11 cellular contexts compared by ENCODE assay signal in the genomic region with DNA sequence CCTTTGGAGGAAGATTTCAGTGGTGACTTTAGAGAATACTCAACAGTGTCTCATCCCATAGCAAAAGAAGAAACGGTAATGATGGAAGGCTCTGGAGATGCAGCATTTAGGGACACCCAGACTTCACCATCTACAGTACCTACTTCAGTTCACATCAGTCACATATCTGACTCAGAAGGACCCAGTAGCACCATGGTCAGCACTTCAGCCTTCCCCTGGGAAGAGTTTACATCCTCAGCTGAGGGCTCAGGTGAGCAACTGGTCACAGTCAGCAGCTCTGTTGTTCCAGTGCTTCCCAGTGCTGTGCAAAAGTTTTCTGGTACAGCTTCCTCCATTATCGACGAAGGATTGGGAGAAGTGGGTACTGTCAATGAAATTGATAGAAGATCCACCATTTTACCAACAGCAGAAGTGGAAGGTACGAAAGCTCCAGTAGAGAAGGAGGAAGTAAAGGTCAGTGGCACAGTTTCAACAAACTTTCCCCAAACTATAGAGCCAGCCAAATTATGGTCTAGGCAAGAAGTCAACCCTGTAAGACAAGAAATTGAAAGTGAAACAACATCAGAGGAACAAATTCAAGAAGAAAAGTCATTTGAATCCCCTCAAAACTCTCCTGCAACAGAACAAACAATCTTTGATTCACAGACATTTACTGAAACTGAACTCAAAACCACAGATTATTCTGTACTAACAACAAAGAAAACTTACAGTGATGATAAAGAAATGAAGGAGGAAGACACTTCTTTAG.
DNase-seq lines count a peak whose midpoint lies in the region; ATAC-seq and TF ChIP-seq lines count a peak whose summit lies in the region.
"Had no signal": no experiment of that assay in that cellular context is flagged by ENCODE, and none has a peak within 500 bp of the region (broad histone marks: within the 10 kb centered on the region; RNA-seq: fewer than 3 reads in every experiment).

No MANE protein-coding gene starts in this region.

- no peaks in the 10 kb centered on the region for H3K27me3 ChIP-seq in smooth muscle cell (ENCODE audit: low read depth)
- H3K27me3 ChIP-seq: uterus had no signal

- peaks cover 60% of the 10 kb centered on the region for H3K79me2 ChIP-seq in smooth muscle cell (ENCODE audit: low read depth)

- peaks cover 100% of the 10 kb centered on the region for H4K20me1 ChIP-seq in smooth muscle cell (ENCODE audit: low read depth)

- POLR2A ChIA-PET in activated CD4-positive, alpha-beta T cell treated with anti-CD3 and anti-CD28 coated beads for 36 hours (lab: Charles Lee): no interaction called here

- peaks cover 82% of the 10 kb centered on the region for H3F3A ChIP-seq in smooth muscle cell (ENCODE audit: low read depth)

- TF ChIP-seq CTCF in smooth muscle cell (IDR thresholded peaks at IDR 0.05; ENCODE audit: borderline replicate concordance, insufficient read depth, poor library complexity, severe bottlenecking): no peak
- TF ChIP-seq CTCF in type B pancreatic cell (conservative IDR thresholded peaks at IDR 0.05): no peak

- H3K27me3 Mint-ChIP-seq in activated CD4-positive, alpha-beta T cell treated with anti-CD3 and anti-CD28 coated beads for 36 hours: peaks cover 5% of the 10 kb centered on the region
- H3K27me3 Mint-ChIP-seq in type B pancreatic cell: no peaks in the 10 kb centered on the region

- peak; percentile 61 for ATAC-seq in activated CD4-positive, alpha-beta T cell treated with anti-CD3 and anti-CD28 coated beads for 36 hours
- ATAC-seq in HG02623 (IDR thresholded peaks at IDR 0.05; ENCODE audit: unreplicated experiment) (peak; percentile 78), HG03575 (IDR thresholded peaks at IDR 0.05; ENCODE audit: extremely low read depth, insufficient number of reproducible peaks, low FRiP score, unreplicated experiment) (peak; percentile 47)

- no peaks in the 10 kb centered on the region for H3K4me1 ChIP-seq in smooth muscle cell (ENCODE audit: low read depth)
- H3K4me1 ChIP-seq: uterus had no signal

- H3K9ac ChIP-seq in smooth muscle cell (ENCODE audit: low read depth): no peak overlapping the region

- H3K4me3 Mint-ChIP-seq in activated CD4-positive, alpha-beta T cell treated with anti-CD3 and anti-CD28 coated beads for 36 hours: no peak overlapping the region
- no peak overlapping the region for H3K4me3 Mint-ChIP-seq in type B pancreatic cell

- 94% methylated on average over 4 of the region's 4 CpGs for WGBS in smooth muscle cell (ENCODE audit: low lambda C conversion rate)

- H3K27ac Mint-ChIP-seq in activated CD4-positive, alpha-beta T cell treated with anti-CD3 and anti-CD28 coated beads for 36 hours: peak overlapping the region; percentile 8
- no peak overlapping the region for H3K27ac Mint-ChIP-seq in type B pancreatic cell

- H3K36me3 Mint-ChIP-seq in activated CD4-positive, alpha-beta T cell treated with anti-CD3 and anti-CD28 coated beads for 36 hours (ENCODE audit: low read depth): no peaks in the 10 kb centered on the region
- H3K36me3 Mint-ChIP-seq in type B pancreatic cell: peaks cover 55% of the 10 kb centered on the region

- H3K36me3 ChIP-seq in smooth muscle cell (ENCODE audit: low read depth): peaks cover 35% of the 10 kb centered on the region
- H3K36me3 ChIP-seq: uterus had no signal

- no peak overlapping the region for H3K4me3 ChIP-seq in smooth muscle cell
- H3K4me3 ChIP-seq: uterus had no signal

- DNase-seq in activated CD4-positive, alpha-beta T cell treated with anti-CD3 and anti-CD28 coated beads for 36 hours: no peak
- no peak for DNase-seq in activated CD4-positive, alpha-beta T cell treated with anti-CD3 and anti-CD28 coated beads for 48 hours
- no peak for DNase-seq in smooth muscle cell (lab: John Stamatoyannopoulos, UW; ENCODE audit: unreplicated experiment)
- DNase-seq in pons (ENCODE audit: low spot score): no peak
- DNase-seq in type B pancreatic cell (ENCODE audit: extremely low spot score, unreplicated experiment): no peak
- no peak for DNase-seq in C1 segment of cervical spinal cord (lab: John Stamatoyannopoulos, UW)
- DNase-seq: midbrain, NCI-H1105, uterus had no signal

- H2AFZ ChIP-seq in smooth muscle cell (ENCODE audit: low read depth): no peak overlapping the region

- peak overlapping the region; percentile 62 for H3K27ac ChIP-seq in smooth muscle cell (ENCODE audit: low read depth)
- H3K27ac ChIP-seq: uterus had no signal

- no peak overlapping the region for H3K4me2 ChIP-seq in smooth muscle cell

- CTCF ChIA-PET in activated CD4-positive, alpha-beta T cell treated with anti-CD3 and anti-CD28 coated beads for 36 hours (lab: Charles Lee): interaction anchor here (1.0 kb wide), 1 partner anchor 109 kb away, joined by 3 read pairs; no protein-coding TSS in a partner anchor

- intact Hi-C loops in activated CD4-positive, alpha-beta T cell treated with anti-CD3 and anti-CD28 coated beads for 36 hours (cut with DNase I, micrococcal nuclease): no loop called here

- no peaks in the 10 kb centered on the region for H3K9me3 ChIP-seq in smooth muscle cell (replicated peaks; ENCODE audit: low read depth)
- H3K9me3 ChIP-seq: uterus had no signal

- H3K4me1 Mint-ChIP-seq in activated CD4-positive, alpha-beta T cell treated with anti-CD3 and anti-CD28 coated beads for 36 hours: peaks cover 13% of the 10 kb centered on the region
- H3K4me1 Mint-ChIP-seq in type B pancreatic cell (ENCODE audit: unreplicated experiment): no peaks in the 10 kb centered on the region

- no peaks in the 10 kb centered on the region for H3K9me3 Mint-ChIP-seq in activated CD4-positive, alpha-beta T cell treated with anti-CD3 and anti-CD28 coated beads for 36 hours (ENCODE audit: low read depth)
- peaks cover 4% of the 10 kb centered on the region for H3K9me3 Mint-ChIP-seq in type B pancreatic cell
